Comparison of ENCODE assay signal across 25 cellular contexts in genomic region chr1:178646821-178647220, GRCh38.
"Had no signal": no experiment of that assay in that cellular context is flagged by ENCODE, and none has a peak within 500 bp of the region (broad histone marks: within the 10 kb centered on the region; RNA-seq: fewer than 3 reads in every experiment).

No MANE protein-coding gene starts in this region.

- H3K27ac ChIP-seq: ascending aorta, breast epithelium, coronary artery, esophagus muscularis mucosa, left ventricle myocardium inferior, parathyroid adenoma, right lobe of liver, stomach, suprapubic skin, tibial nerve had no signal

- H3K9me3 Mint-ChIP-seq: activated T-cell treated with anti-CD3 and anti-CD28 coated beads, Interleukin-2, amount 50 U/mL, for 4 hours; activated T-helper 2 cell treated with anti-CD3 and anti-CD28 coated beads, Interferon-gamma antibody, Interleukin-2, Interleukin-4, amounts not matched to agents 10 μg/mL and 5 μg/mL and 100 μg/mL, durations not matched to agents 14 hours and 24 hours and 36 hours; central memory CD8-positive, alpha-beta T cell; mesothelial cell of epicardium; natural killer cell; stimulated activated effector memory CD8-positive, alpha-beta T cell treated with anti-CD3 and anti-CD28 coated beads, Interleukin-12 subunit alpha, Interleukin-12 subunit beta, amount 100 ng/mL, for 72 hours had no signal

- H3K27ac Mint-ChIP-seq: activated B cell treated with CpG ODN at 0.5 μM for 24 hours; activated CD4-positive, alpha-beta T cell treated with anti-CD3 and anti-CD28 coated beads for 36 hours; activated naive CD8-positive, alpha-beta T cell; activated T-helper 2 cell treated with anti-CD3 and anti-CD28 coated beads, Interferon-gamma antibody, Interleukin-2, Interleukin-4, amounts not matched to agents 10 μg/mL and 5 μg/mL and 100 μg/mL, durations not matched to agents 14 hours and 24 hours and 36 hours; mesothelial cell of epicardium; natural killer cell; stimulated activated effector memory CD8-positive, alpha-beta T cell treated with anti-CD3 and anti-CD28 coated beads, Interleukin-12 subunit alpha, Interleukin-12 subunit beta, amount 100 ng/mL, for 72 hours had no signal

- H3K4me1 Mint-ChIP-seq: activated CD4-positive, alpha-beta T cell treated with anti-CD3 and anti-CD28 coated beads for 36 hours; central memory CD8-positive, alpha-beta T cell; natural killer cell; stimulated activated effector memory CD8-positive, alpha-beta T cell treated with anti-CD3 and anti-CD28 coated beads, Interleukin-12 subunit alpha, Interleukin-12 subunit beta, amount 100 ng/mL, for 72 hours had no signal

- H3K36me3 Mint-ChIP-seq: activated naive CD8-positive, alpha-beta T cell; mesothelial cell of epicardium; natural killer cell; stimulated activated effector memory CD8-positive, alpha-beta T cell treated with anti-CD3 and anti-CD28 coated beads, Interleukin-12 subunit alpha, Interleukin-12 subunit beta, amount 100 ng/mL, for 72 hours had no signal

- H3K4me3 ChIP-seq: ascending aorta, breast epithelium, coronary artery, esophagus muscularis mucosa, left ventricle myocardium inferior, right lobe of liver, stomach, suprapubic skin, tibial nerve had no signal

- H3K27me3 Mint-ChIP-seq: activated B cell treated with CpG ODN at 0.5 μM for 24 hours had no signal

- H3K9ac ChIP-seq: parathyroid adenoma had no signal

- H3K36me3 ChIP-seq: adrenal gland, ascending aorta, breast epithelium, esophagus muscularis mucosa, left ventricle myocardium inferior, right lobe of liver, stomach, suprapubic skin, tibial nerve had no signal

- DNase-seq: activated B cell treated with CpG ODN at 0.5 μM for 24 hours; activated CD4-positive, alpha-beta T cell treated with anti-CD3 and anti-CD28 coated beads for 36 hours; activated CD4-positive, alpha-beta T cell treated with anti-CD3 and anti-CD28 coated beads, Interleukin-2, amount 50 U/mL, for 48 hours; activated CD8-positive, alpha-beta memory T cell treated with anti-CD3 and anti-CD28 coated beads, Interleukin-2, amount 50 U/mL, for 48 hours; activated naive CD4-positive, alpha-beta T cell; activated T-cell treated with anti-CD3 and anti-CD28 coated beads, Interleukin-2, amount 50 U/mL, for 4 hours; adrenal gland; left ventricle myocardium inferior; natural killer cell; right lobe of liver; small intestine; stimulated activated CD4-positive, alpha-beta T cell treated with anti-CD3 and anti-CD28 coated beads, Interleukin-2, amount 100 ng/mL, for 24 hours; stomach had no signal

- H3K4me1 ChIP-seq: ascending aorta, breast epithelium, parathyroid adenoma had no signal

- H3K27me3 ChIP-seq: adrenal gland, ascending aorta, breast epithelium, esophagus muscularis mucosa, right lobe of liver, stomach, suprapubic skin, tibial nerve had no signal

- H2AFZ ChIP-seq: parathyroid adenoma had no signal

- H3K79me2 ChIP-seq: parathyroid adenoma had no signal

- ATAC-seq: activated CD4-positive, alpha-beta T cell treated with anti-CD3 and anti-CD28 coated beads for 36 hours; activated T-cell treated with anti-CD3 and anti-CD28 coated beads, Interleukin-2, amount 50 U/mL, for 4 hours; natural killer cell; right lobe of liver; stimulated activated effector memory CD8-positive, alpha-beta T cell treated with anti-CD3 and anti-CD28 coated beads, Interleukin-12 subunit alpha, Interleukin-12 subunit beta, amount 100 ng/mL, for 72 hours had no signal

- H3K9me3 ChIP-seq: adrenal gland, ascending aorta, breast epithelium, esophagus muscularis mucosa, left ventricle myocardium inferior, right lobe of liver, stomach, suprapubic skin, tibial nerve had no signal

- H3K4me3 Mint-ChIP-seq: activated B cell treated with CpG ODN at 0.5 μM for 24 hours; activated CD4-positive, alpha-beta T cell treated with anti-CD3 and anti-CD28 coated beads for 36 hours; activated naive CD8-positive, alpha-beta T cell; activated T-cell treated with anti-CD3 and anti-CD28 coated beads, Interleukin-2, amount 50 U/mL, for 4 hours; central memory CD8-positive, alpha-beta T cell; mesothelial cell of epicardium; natural killer cell; stimulated activated effector memory CD8-positive, alpha-beta T cell treated with anti-CD3 and anti-CD28 coated beads, Interleukin-12 subunit alpha, Interleukin-12 subunit beta, amount 100 ng/mL, for 72 hours had no signal
